8 cellular contexts compared by ENCODE assay signal in genomic region chr19:1259206-1259872, GRCh38. TPM values are rescaled to one million over a fixed set of nuclear protein-coding genes. Genes with fewer than 3 reads are reported as not detected.
DNase-seq lines count a peak whose midpoint lies in the region; ATAC-seq, FAIRE-seq and TF ChIP-seq lines count a peak whose summit lies in the region.

No MANE protein-coding gene starts in this region.

- in situ Hi-C loops in GM13977 (cut with MboI; ENCODE audit: low pct_unique_long_range_greater_than_20kb, low sequenced_read_pairs, unreplicated experiment) = no loop called here
- in situ Hi-C loops in GM12878 (cut with MboI) = no loop called here

- TF ChIP-seq CTCF in GM13977 (IDR thresholded peaks at IDR 0.05; ENCODE audit: extremely low read depth, insufficient read depth, missing control alignments) (no peak), SU-DHL-6 (IDR thresholded peaks at IDR 0.05; ENCODE audit: insufficient read depth, low read length, poor library complexity, severe bottlenecking) (no peak), GM12878 (IDR thresholded peaks at IDR 0.05 in 2 of 3, conservative IDR thresholded peaks at IDR 0.05 in 1 of 3; ENCODE audit: control insufficient read depth in 2 of 3, extremely low read depth in 1 of 3, insufficient read depth in 1 of 3, low read depth in 3 of 3, low read length in 3 of 3) (no peak)

- CTCF ChIA-PET in GM12878 (lab: Yijun Ruan, JAX) = interaction anchor here (0.9 to 2.2 kb wide), 3 partner anchors 10 to 156 kb away, joined by 3 to 10 read pairs (median 3); partner anchors contain the start of gene CIRBP

- no peaks in the 10 kb centered on the region for H3K9me3 ChIP-seq in SU-DHL-6 (ENCODE audit: insufficient read depth, low read length)
- H3K9me3 ChIP-seq in GM12878 (replicated peaks; ENCODE audit: control insufficient read depth, insufficient read depth, low read length) = no peaks in the 10 kb centered on the region

- peak; percentile 24 for ATAC-seq in HG03196 (IDR thresholded peaks at IDR 0.05; ENCODE audit: unreplicated experiment)
- peak; percentile 59 for ATAC-seq in GM12878

- peak; percentile 83 for FAIRE-seq in GM12878 (lab: Jason Lieb, UNC)

- POLR2A ChIA-PET in GM12878 (lab: Charles Lee) = interaction anchor here (1.6 to 2.4 kb wide), 3 partner anchors 10 to 15 kb away, joined by 4 to 12 read pairs (median 12); partner anchors contain the start of gene CIRBP

- intact Hi-C loops in GM12878 (cut with micrococcal nuclease; ENCODE audit: unreplicated experiment) = no loop called here

- 3% methylated on average over 16 of the region's 17 CpGs for WGBS in GM12878 (ENCODE audit: insufficient coverage, insufficient replicate concordance, low lambda C conversion rate, missing lambda C conversion rate)

- BruUV-seq in GM12878 (replicated peaks; lab: Mats Ljungman, UMichigan) = TSS peak; percentile 68

- peak; percentile 75 for DNase-seq in GM13977 (ENCODE audit: low spot score)
- peak; percentile 73 for DNase-seq in GM12878 (ENCODE audit: low read depth, low spot score)
- DNase-seq in islet precursor cell = peak; percentile 92
- DNase-seq in stimulated activated CD4-positive, alpha-beta T cell treated with anti-CD3 and anti-CD28 coated beads, Interleukin-4, amount 100 ng/mL, for 4 hours = peak; percentile 59 to 62
- DNase-seq in inferior parietal cortex (ENCODE audit: extremely low spot score) = no peak
- no peak for DNase-seq in D341Med (ENCODE audit: low spot score)

- H3F3A ChIP-seq in SU-DHL-6 (ENCODE audit: insufficient read depth) = peaks cover 55% of the 10 kb centered on the region

- TF ChIP-seq RAD21 in GM12878 (IDR thresholded peaks at IDR 0.05; ENCODE audit: insufficient read depth, low read depth, low read length) = no peak

- peak in 1 of 2 experiments; percentile 48; a peak in 2 of 4 replicates for TF ChIP-seq EP300 in GM12878 (IDR thresholded peaks at IDR 0.05; ENCODE audit: borderline replicate concordance in 1 of 2, control insufficient read depth in 1 of 2, low read depth in 2 of 2, low read length in 2 of 2)

- H3K4me2 ChIP-seq in SU-DHL-6 (ENCODE audit: low read depth, low read length, poor library complexity, severe bottlenecking) = peak overlapping the region; percentile 70
- peak overlapping the region; percentile 98 for H3K4me2 ChIP-seq in GM12878 (ENCODE audit: control insufficient read depth, insufficient read depth)

- H3K9me2 ChIP-seq in SU-DHL-6 (replicated peaks; ENCODE audit: insufficient read depth, low read length) = no peaks in the 10 kb centered on the region

- H3K79me2 ChIP-seq in SU-DHL-6 (ENCODE audit: insufficient read depth, low read length) (no peaks in the 10 kb centered on the region), GM12878 (ENCODE audit: control insufficient read depth, insufficient read depth, low read length) (peaks cover 43% of the 10 kb centered on the region)

- H3K4me3 ChIP-seq in SU-DHL-6 (ENCODE audit: insufficient read depth, low read length, poor library complexity, severe bottlenecking) (peak overlapping the region; percentile 32), GM12878 (peak overlapping the region; percentile 68)

- H4K20me1 ChIP-seq in SU-DHL-6 (ENCODE audit: low read depth, low read length) = no peaks in the 10 kb centered on the region
- H4K20me1 ChIP-seq in GM12878 (ENCODE audit: control insufficient read depth, insufficient read depth) = no peaks in the 10 kb centered on the region

- SMC1A ChIA-PET in GM12878 (lab: Charles Lee; ENCODE audit: uncharacterized antibody, unreplicated experiment) = no interaction called here

- RAD21 ChIA-PET in GM12878 (lab: Charles Lee; ENCODE audit: unreplicated experiment) = interaction anchor here (1.1 to 3.8 kb wide), 5 partner anchors 8 to 156 kb away, joined by 3 to 24 read pairs (median 6); partner anchors contain the start of gene CIRBP

- H3K36me3 ChIP-seq in SU-DHL-6 (ENCODE audit: low read length) (no peaks in the 10 kb centered on the region), GM12878 (ENCODE audit: control insufficient read depth in 2 of 2, insufficient read depth in 2 of 2, low read length in 1 of 2) (peaks cover 10 to 24% of the 10 kb centered on the region in 2 experiments; a peak in 3 of 4 replicates)

- TF ChIP-seq POLR2A in GM12878 (IDR thresholded peaks at IDR 0.05; ENCODE audit: low read depth, low read length) = peak; percentile 92

- peaks cover 40% of the 10 kb centered on the region for H3K4me1 ChIP-seq in GM12878 (ENCODE audit: control insufficient read depth, insufficient read depth, low read length)

- peak overlapping the region; percentile 8 for H2AFZ ChIP-seq in SU-DHL-6 (ENCODE audit: low read depth, low read length, severe bottlenecking)
- no peak overlapping the region for H2AFZ ChIP-seq in GM12878 (ENCODE audit: control insufficient read depth, low read depth, low read length)

- no peaks in the 10 kb centered on the region for H3K27me3 ChIP-seq in SU-DHL-6 (ENCODE audit: low read length)
- H3K27me3 ChIP-seq in GM12878 (replicated peaks in 1 of 2; ENCODE audit: control insufficient read depth in 2 of 2, insufficient read depth in 2 of 2, low read length in 1 of 2) = no peaks in the 10 kb centered on the region

- H3K9ac ChIP-seq in SU-DHL-6 (ENCODE audit: low read length) = peak overlapping the region; percentile 56
- H3K9ac ChIP-seq in GM12878 (ENCODE audit: control insufficient read depth, insufficient read depth, low read length) = peak overlapping the region; percentile 78

- H3K27ac ChIP-seq in SU-DHL-6 (ENCODE audit: low read depth, low read length) (peak overlapping the region; percentile 91), GM12878 (ENCODE audit: control insufficient read depth, insufficient read depth) (peak overlapping the region; percentile 96)

RNA-seq across cellular contexts. Expression of gene CIRBP, which starts 9.8 kb away (rescaled TPM):
- 275 and 320 TPM in 2 replicates for total RNA-seq in GM12878 (2013; cell fraction: nucleolus; rRNA removed)
- total RNA-seq in GM12878 (2014; rRNA removed) (216 and 225 TPM in 2 replicates), GM12878 (2014; rRNA removed; fragmentation: Illumina TruSeq; extraction: Trizol) (228 and 243 TPM in 2 replicates), GM12878 (2021) (264 and 284 TPM in 2 replicates)
- 115 TPM for polyA plus RNA-seq in GM12878 (2011; ENCODE audit: low read depth)
- polyA plus RNA-seq in GM12878 (2011; rRNA removed) (153 and 253 TPM in 2 replicates), GM12878 (2014; fragmentation: Illumina TruSeq; extraction: Trizol) (152 and 313 TPM in 2 replicates), GM12878 (2014; fragmentation: Nextera tagmentation; extraction: Ambion mirVana) (10 to 100 TPM; 27.6 to 52.4 TPM), GM12878 (2014; rRNA removed) (335 and 370 TPM in 2 replicates), GM12878 (2016; fragmentation: Nextera tagmentation; extraction: Ambion mirVana) (100 to 1,000 TPM; 162 to 166 TPM)
- 253 and 279 TPM in 2 replicates for polyA plus RNA-seq in GM12878 (2011; cell fraction: cytosol; rRNA removed)
- polyA plus RNA-seq in GM12878 (2011; cell fraction: nucleus; rRNA removed) = 892 and 1,145 TPM in 2 replicates
- polyA plus RNA-seq in GM12878 (2012) = 254 and 374 TPM in 2 replicates
- polyA minus RNA-seq in GM12878 (2011; rRNA and poly(A)+ RNA removed) = 50.8 and 65.0 TPM in 2 replicates
- polyA minus RNA-seq in GM12878 (2011; cell fraction: cytosol; rRNA and poly(A)+ RNA removed) = 44.4 and 56.1 TPM in 2 replicates
- polyA minus RNA-seq in GM12878 (2011; cell fraction: nucleus; rRNA and poly(A)+ RNA removed) = 81.2 and 108 TPM in 2 replicates

RNA-seq across cellular contexts. Expression of gene MIDN, which starts 11.0 kb away (rescaled TPM):
- 69.3 and 73.1 TPM in 2 replicates for total RNA-seq in GM12878 (2013; cell fraction: nucleolus; rRNA removed)
- total RNA-seq in GM12878 (2014; rRNA removed) (6.1 and 8.4 TPM in 2 replicates), GM12878 (2014; rRNA removed; fragmentation: Illumina TruSeq; extraction: Trizol) (6.5 and 7.0 TPM in 2 replicates), GM12878 (2021) (51.5 and 52.3 TPM in 2 replicates)
- polyA plus RNA-seq in GM12878 (2011; ENCODE audit: low read depth) = 6.0 TPM
- polyA plus RNA-seq in GM12878 (2011; rRNA removed) (7.6 and 12.2 TPM in 2 replicates), GM12878 (2014; fragmentation: Illumina TruSeq; extraction: Trizol) (4.2 and 7.9 TPM in 2 replicates), GM12878 (2014; fragmentation: Nextera tagmentation; extraction: Ambion mirVana) (under 1 TPM; 0.38 to 0.63 TPM), GM12878 (2014; rRNA removed) (30.9 and 33.7 TPM in 2 replicates), GM12878 (2016; fragmentation: Nextera tagmentation; extraction: Ambion mirVana) (1 to 10 TPM; 2.3 TPM)
- 24.2 and 29.5 TPM in 2 replicates for polyA plus RNA-seq in GM12878 (2011; cell fraction: cytosol; rRNA removed)
- polyA plus RNA-seq in GM12878 (2011; cell fraction: nucleus; rRNA removed) = 102 and 129 TPM in 2 replicates
- 26.6 and 35.6 TPM in 2 replicates for polyA plus RNA-seq in GM12878 (2012)
- polyA minus RNA-seq in GM12878 (2011; rRNA and poly(A)+ RNA removed) = 2.3 and 11.8 TPM in 2 replicates
- polyA minus RNA-seq in GM12878 (2011; cell fraction: cytosol; rRNA and poly(A)+ RNA removed) = 21.7 and 23.8 TPM in 2 replicates
- 29.9 and 46.6 TPM in 2 replicates for polyA minus RNA-seq in GM12878 (2011; cell fraction: nucleus; rRNA and poly(A)+ RNA removed)

RNA-seq across cellular contexts. Expression of gene FAM174C, which starts 16.0 kb away (rescaled TPM):
- 15.3 and 16.8 TPM in 2 replicates for total RNA-seq in GM12878 (2013; cell fraction: nucleolus; rRNA removed)
- total RNA-seq in GM12878 (2014; rRNA removed) (52.8 and 57.6 TPM in 2 replicates), GM12878 (2014; rRNA removed; fragmentation: Illumina TruSeq; extraction: Trizol) (15.4 and 18.8 TPM in 2 replicates), GM12878 (2021) (71.8 and 73.0 TPM in 2 replicates)
- polyA plus RNA-seq in GM12878 (2011; ENCODE audit: low read depth) = 13.7 TPM
- polyA plus RNA-seq in GM12878 (2011; rRNA removed) (14.8 and 29.6 TPM in 2 replicates), GM12878 (2014; fragmentation: Illumina TruSeq; extraction: Trizol) (1.1 and 8.1 TPM in 2 replicates), GM12878 (2014; fragmentation: Nextera tagmentation; extraction: Ambion mirVana) (1 to 10 TPM in 1 of 2 experiments, under 1 TPM in 1; 0.89 to 6.9 TPM), GM12878 (2014; rRNA removed) (94.6 and 104 TPM in 2 replicates), GM12878 (2016; fragmentation: Nextera tagmentation; extraction: Ambion mirVana) (10 to 100 TPM; 72.0 to 79.9 TPM)
- polyA plus RNA-seq in GM12878 (2011; cell fraction: cytosol; rRNA removed) = 85.8 and 125 TPM in 2 replicates
- polyA plus RNA-seq in GM12878 (2011; cell fraction: nucleus; rRNA removed) = 64.1 and 89.0 TPM in 2 replicates
- 61.2 and 63.0 TPM in 2 replicates for polyA plus RNA-seq in GM12878 (2012)
- polyA minus RNA-seq in GM12878 (2011; rRNA and poly(A)+ RNA removed) = 10.3 and 34.2 TPM in 2 replicates
- 20.5 and 25.9 TPM in 2 replicates for polyA minus RNA-seq in GM12878 (2011; cell fraction: cytosol; rRNA and poly(A)+ RNA removed)
- polyA minus RNA-seq in GM12878 (2011; cell fraction: nucleus; rRNA and poly(A)+ RNA removed) = 11.1 and 20.1 TPM in 2 replicates

RNA-seq across cellular contexts. Expression of gene ATP5F1D, which starts 17.8 kb away (rescaled TPM):
- total RNA-seq in GM12878 (2013; cell fraction: nucleolus; rRNA removed) = 14.2 and 16.6 TPM in 2 replicates
- total RNA-seq in GM12878 (2014; rRNA removed) (45.8 and 52.5 TPM in 2 replicates), GM12878 (2014; rRNA removed; fragmentation: Illumina TruSeq; extraction: Trizol) (18.9 and 23.6 TPM in 2 replicates), GM12878 (2021) (304 and 305 TPM in 2 replicates)
- 34.8 TPM for polyA plus RNA-seq in GM12878 (2011; ENCODE audit: low read depth)
- polyA plus RNA-seq in GM12878 (2011; rRNA removed) (18.5 and 46.6 TPM in 2 replicates), GM12878 (2014; fragmentation: Illumina TruSeq; extraction: Trizol) (1.4 and 12.8 TPM in 2 replicates), GM12878 (2014; fragmentation: Nextera tagmentation; extraction: Ambion mirVana) (10 to 100 TPM in 1 of 2 experiments, 1 to 10 TPM in 1; 7.2 to 45.0 TPM), GM12878 (2014; rRNA removed) (179 and 216 TPM in 2 replicates), GM12878 (2016; fragmentation: Nextera tagmentation; extraction: Ambion mirVana) (100 to 1,000 TPM; 355 to 357 TPM)
- 109 and 189 TPM in 2 replicates for polyA plus RNA-seq in GM12878 (2011; cell fraction: cytosol; rRNA removed)
- 95.0 and 142 TPM in 2 replicates for polyA plus RNA-seq in GM12878 (2011; cell fraction: nucleus; rRNA removed)
- polyA plus RNA-seq in GM12878 (2012) = 163 and 185 TPM in 2 replicates
- 38.4 and 79.7 TPM in 2 replicates for polyA minus RNA-seq in GM12878 (2011; rRNA and poly(A)+ RNA removed)
- polyA minus RNA-seq in GM12878 (2011; cell fraction: cytosol; rRNA and poly(A)+ RNA removed) = 73.8 and 96.8 TPM in 2 replicates
- polyA minus RNA-seq in GM12878 (2011; cell fraction: nucleus; rRNA and poly(A)+ RNA removed) = 21.4 and 39.0 TPM in 2 replicates

RNA-seq across cellular contexts. Expression of gene CBARP, which starts 21.5 kb away (rescaled TPM):
- total RNA-seq in GM12878 (2013; cell fraction: nucleolus; rRNA removed) = 1.2 and 1.3 TPM in 2 replicates
- 0.44 and 0.51 TPM in 2 replicates for total RNA-seq in GM12878 (2014; rRNA removed)
- 0.05 and 0.09 TPM in 2 replicates for total RNA-seq in GM12878 (2014; rRNA removed; fragmentation: Illumina TruSeq; extraction: Trizol)
- total RNA-seq in GM12878 (2021) = 0.59 and 0.61 TPM in 2 replicates
- polyA plus RNA-seq in GM12878 (2011; ENCODE audit: low read depth) = 0.12 TPM
- 0.03 and 0.04 TPM in 2 replicates for polyA plus RNA-seq in GM12878 (2011; rRNA removed)
- 0.09 and 0.28 TPM in 2 replicates for polyA plus RNA-seq in GM12878 (2011; cell fraction: cytosol; rRNA removed)
- polyA plus RNA-seq in GM12878 (2011; cell fraction: nucleus; rRNA removed) = 2.0 and 2.3 TPM in 2 replicates
- 1.2 and 1.9 TPM in 2 replicates for polyA plus RNA-seq in GM12878 (2012)
- 0.04 TPM in 1 of 2 replicates, not detected in the other for polyA plus RNA-seq in GM12878 (2014; fragmentation: Illumina TruSeq; extraction: Trizol)
- polyA plus RNA-seq in GM12878 (2014; fragmentation: Nextera tagmentation; extraction: Ambion mirVana) = not detected
- polyA plus RNA-seq in GM12878 (2014; rRNA removed) = 0.55 and 0.93 TPM in 2 replicates
- under 1 TPM in 1 of 2 experiments, not detected in 1; 0.18 TPM for polyA plus RNA-seq in GM12878 (2016; fragmentation: Nextera tagmentation; extraction: Ambion mirVana)
- not detected in 2 replicates for polyA minus RNA-seq in GM12878 (2011; rRNA and poly(A)+ RNA removed)
- polyA minus RNA-seq in GM12878 (2011; cell fraction: cytosol; rRNA and poly(A)+ RNA removed) = 0.83 TPM in 1 of 2 replicates, not detected in the other
- 0.19 TPM in 1 of 2 replicates, not detected in the other for polyA minus RNA-seq in GM12878 (2011; cell fraction: nucleus; rRNA and poly(A)+ RNA removed)

Comparison
In these comparisons a context has a peak if more than half of its experiments do, and no peak if none do; other contexts are left out.
1. DNase-seq: peak in GM13977 (single experiment), GM12878 (single experiment), islet precursor cell (single experiment) and stimulated activated CD4-positive, alpha-beta T cell treated with anti-CD3 and anti-CD28 coated beads, Interleukin-4, amount 100 ng/mL, for 4 hours (2 of 2); none in inferior parietal cortex (single experiment) and D341Med (single experiment).